ENCODE assay signal across 1 cellular context in the genomic region with DNA sequence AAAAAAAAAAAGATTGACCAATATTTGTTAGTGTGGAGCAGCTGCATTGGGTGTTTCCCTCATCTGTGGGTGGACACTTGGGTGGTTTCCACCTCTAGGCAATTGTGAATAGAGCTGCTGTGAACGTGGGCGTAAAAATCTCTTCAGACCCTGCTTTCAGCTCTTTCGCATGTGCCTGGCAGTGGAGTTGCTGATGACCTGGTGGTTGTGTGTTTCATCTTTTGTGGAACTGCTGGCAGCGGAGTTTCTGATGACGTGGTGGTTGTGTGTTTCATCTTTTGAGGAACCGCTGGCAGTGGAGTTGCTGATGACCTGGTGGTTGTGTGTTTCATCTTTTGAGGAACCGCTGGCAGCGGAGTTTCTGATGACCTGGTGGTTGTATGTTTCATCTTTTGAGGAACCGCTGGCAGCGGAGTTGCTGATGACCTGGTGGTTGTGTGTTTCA.
TF ChIP-seq lines count a peak whose summit lies in the region.

No MANE protein-coding gene starts in this region.

TF ChIP-seq in HepG2, 621 proteins besides CTCF, POLR2A, EP300 and RAD21:
- TF ChIP-seq, protein P1, sequence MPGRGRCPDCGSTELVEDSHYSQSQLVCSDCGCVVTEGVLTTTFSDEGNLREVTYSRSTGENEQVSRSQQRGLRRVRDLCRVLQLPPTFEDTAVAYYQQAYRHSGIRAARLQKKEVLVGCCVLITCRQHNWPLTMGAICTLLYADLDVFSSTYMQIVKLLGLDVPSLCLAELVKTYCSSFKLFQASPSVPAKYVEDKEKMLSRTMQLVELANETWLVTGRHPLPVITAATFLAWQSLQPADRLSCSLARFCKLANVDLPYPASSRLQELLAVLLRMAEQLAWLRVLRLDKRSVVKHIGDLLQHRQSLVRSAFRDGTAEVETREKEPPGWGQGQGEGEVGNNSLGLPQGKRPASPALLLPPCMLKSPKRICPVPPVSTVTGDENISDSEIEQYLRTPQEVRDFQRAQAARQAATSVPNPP (CRISPR knock-in tag; IDR thresholded peaks at IDR 0.05) = no peak
- TF ChIP-seq, protein P2, sequence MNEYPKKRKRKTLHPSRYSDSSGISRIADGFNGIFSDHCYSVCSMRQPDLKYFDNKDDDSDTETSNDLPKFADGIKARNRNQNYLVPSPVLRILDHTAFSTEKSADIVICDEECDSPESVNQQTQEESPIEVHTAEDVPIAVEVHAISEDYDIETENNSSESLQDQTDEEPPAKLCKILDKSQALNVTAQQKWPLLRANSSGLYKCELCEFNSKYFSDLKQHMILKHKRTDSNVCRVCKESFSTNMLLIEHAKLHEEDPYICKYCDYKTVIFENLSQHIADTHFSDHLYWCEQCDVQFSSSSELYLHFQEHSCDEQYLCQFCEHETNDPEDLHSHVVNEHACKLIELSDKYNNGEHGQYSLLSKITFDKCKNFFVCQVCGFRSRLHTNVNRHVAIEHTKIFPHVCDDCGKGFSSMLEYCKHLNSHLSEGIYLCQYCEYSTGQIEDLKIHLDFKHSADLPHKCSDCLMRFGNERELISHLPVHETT (CRISPR knock-in tag; conservative IDR thresholded peaks at IDR 0.05) = no peak
- TF ChIP-seq NR2C2 (CRISPR knock-in tag; IDR thresholded peaks at IDR 0.05; ENCODE audit: borderline replicate concordance) = no peak
- no peak for TF ChIP-seq ZNF546 (CRISPR knock-in tag; conservative IDR thresholded peaks at IDR 0.05)
- TF ChIP-seq ZSCAN12 (CRISPR knock-in tag; IDR thresholded peaks at IDR 0.05) = no peak
- TF ChIP-seq CCAR2 (optimal IDR thresholded peaks at IDR 0.05; ENCODE audit: low read depth, low read length) = no peak
- TF ChIP-seq, protein P3, sequence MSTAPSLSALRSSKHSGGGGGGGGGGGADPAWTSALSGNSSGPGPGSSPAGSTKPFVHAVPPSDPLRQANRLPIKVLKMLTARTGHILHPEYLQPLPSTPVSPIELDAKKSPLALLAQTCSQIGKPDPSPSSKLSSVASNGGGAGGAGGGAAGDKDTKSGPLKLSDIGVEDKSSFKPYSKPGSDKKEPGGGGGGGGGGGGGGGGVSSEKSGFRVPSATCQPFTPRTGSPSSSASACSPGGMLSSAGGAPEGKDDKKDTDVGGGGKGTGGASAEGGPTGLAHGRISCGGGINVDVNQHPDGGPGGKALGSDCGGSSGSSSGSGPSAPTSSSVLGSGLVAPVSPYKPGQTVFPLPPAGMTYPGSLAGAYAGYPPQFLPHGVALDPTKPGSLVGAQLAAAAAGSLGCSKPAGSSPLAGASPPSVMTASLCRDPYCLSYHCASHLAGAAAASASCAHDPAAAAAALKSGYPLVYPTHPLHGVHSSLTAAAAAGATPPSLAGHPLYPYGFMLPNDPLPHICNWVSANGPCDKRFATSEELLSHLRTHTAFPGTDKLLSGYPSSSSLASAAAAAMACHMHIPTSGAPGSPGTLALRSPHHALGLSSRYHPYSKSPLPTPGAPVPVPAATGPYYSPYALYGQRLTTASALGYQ (CRISPR knock-in tag; IDR thresholded peaks at IDR 0.05) = no peak
- TF ChIP-seq NCOR1 (IDR thresholded peaks at IDR 0.05; ENCODE audit: borderline replicate concordance, low read length) = no peak
- TF ChIP-seq POLR2AphosphoS5 (IDR thresholded peaks at IDR 0.05; ENCODE audit: low read depth, low read length) = no peak
